In the genomic region with DNA sequence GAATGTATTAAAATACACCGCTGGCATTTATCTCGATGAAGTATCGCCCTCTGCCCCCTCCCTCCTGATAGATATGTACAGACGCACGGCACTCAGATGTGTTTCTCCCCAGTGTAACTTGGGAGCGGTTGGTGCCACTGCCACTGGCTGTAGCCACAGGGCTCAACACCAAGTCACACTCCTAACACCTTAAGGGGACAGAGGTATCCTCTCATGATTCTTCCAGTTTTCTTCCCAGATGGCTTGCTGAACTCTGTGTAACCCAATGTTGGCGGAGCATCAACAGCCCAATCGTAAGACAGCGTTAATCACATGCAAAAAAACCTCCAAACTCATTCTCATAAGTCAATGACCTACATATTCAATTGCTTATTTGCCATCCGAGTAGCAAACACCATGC, we compare ENCODE assay signal across 1 cellular context.
TF ChIP-seq lines count a peak whose summit lies in the region.

No MANE protein-coding gene starts in this region.

TF ChIP-seq in IMR-90, 13 proteins besides CTCF, POLR2A, EP300 and RAD21 (continued from another document):
- no peak for TF ChIP-seq CEBPB (IDR thresholded peaks at IDR 0.05; ENCODE audit: low read depth, low read length)
- no peak for TF ChIP-seq MAFK (IDR thresholded peaks at IDR 0.05; ENCODE audit: low read depth, low read length)
- TF ChIP-seq BHLHE40 (IDR thresholded peaks at IDR 0.05; ENCODE audit: low read depth, low read length) = no peak
- TF ChIP-seq RCOR1 (IDR thresholded peaks at IDR 0.05; ENCODE audit: insufficient replicate concordance, low read length) = no peak
- no peak for TF ChIP-seq SMC3 (IDR thresholded peaks at IDR 0.05; ENCODE audit: low read depth, low read length)
